ENCODE assay signal across 1 cellular context in the genomic region with DNA sequence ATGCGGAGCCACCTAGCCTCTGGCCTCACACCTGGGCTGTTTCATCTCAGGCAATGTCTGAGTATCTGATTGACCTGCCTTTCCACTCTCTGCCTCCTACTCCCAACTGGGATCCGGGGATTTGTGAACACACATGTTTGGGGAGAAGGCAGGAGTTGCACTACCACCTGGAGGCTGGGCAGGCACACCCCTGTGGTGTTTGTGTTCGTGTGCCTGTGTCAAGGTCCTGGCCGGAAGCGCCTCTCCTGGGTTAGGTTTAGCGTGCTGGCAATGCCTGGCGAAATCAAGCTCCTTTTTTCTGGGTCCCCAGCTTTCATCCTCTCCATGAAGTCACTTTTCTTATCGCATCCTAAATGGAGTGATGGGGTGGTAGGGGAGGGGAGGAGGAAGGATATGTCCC.
TF ChIP-seq lines count a peak whose summit lies in the region.

No MANE protein-coding gene starts in this region.

TF ChIP-seq in GM23338, 12 proteins besides CTCF, POLR2A, EP300 and RAD21 (continued from another document):
- TF ChIP-seq, protein P1, sequence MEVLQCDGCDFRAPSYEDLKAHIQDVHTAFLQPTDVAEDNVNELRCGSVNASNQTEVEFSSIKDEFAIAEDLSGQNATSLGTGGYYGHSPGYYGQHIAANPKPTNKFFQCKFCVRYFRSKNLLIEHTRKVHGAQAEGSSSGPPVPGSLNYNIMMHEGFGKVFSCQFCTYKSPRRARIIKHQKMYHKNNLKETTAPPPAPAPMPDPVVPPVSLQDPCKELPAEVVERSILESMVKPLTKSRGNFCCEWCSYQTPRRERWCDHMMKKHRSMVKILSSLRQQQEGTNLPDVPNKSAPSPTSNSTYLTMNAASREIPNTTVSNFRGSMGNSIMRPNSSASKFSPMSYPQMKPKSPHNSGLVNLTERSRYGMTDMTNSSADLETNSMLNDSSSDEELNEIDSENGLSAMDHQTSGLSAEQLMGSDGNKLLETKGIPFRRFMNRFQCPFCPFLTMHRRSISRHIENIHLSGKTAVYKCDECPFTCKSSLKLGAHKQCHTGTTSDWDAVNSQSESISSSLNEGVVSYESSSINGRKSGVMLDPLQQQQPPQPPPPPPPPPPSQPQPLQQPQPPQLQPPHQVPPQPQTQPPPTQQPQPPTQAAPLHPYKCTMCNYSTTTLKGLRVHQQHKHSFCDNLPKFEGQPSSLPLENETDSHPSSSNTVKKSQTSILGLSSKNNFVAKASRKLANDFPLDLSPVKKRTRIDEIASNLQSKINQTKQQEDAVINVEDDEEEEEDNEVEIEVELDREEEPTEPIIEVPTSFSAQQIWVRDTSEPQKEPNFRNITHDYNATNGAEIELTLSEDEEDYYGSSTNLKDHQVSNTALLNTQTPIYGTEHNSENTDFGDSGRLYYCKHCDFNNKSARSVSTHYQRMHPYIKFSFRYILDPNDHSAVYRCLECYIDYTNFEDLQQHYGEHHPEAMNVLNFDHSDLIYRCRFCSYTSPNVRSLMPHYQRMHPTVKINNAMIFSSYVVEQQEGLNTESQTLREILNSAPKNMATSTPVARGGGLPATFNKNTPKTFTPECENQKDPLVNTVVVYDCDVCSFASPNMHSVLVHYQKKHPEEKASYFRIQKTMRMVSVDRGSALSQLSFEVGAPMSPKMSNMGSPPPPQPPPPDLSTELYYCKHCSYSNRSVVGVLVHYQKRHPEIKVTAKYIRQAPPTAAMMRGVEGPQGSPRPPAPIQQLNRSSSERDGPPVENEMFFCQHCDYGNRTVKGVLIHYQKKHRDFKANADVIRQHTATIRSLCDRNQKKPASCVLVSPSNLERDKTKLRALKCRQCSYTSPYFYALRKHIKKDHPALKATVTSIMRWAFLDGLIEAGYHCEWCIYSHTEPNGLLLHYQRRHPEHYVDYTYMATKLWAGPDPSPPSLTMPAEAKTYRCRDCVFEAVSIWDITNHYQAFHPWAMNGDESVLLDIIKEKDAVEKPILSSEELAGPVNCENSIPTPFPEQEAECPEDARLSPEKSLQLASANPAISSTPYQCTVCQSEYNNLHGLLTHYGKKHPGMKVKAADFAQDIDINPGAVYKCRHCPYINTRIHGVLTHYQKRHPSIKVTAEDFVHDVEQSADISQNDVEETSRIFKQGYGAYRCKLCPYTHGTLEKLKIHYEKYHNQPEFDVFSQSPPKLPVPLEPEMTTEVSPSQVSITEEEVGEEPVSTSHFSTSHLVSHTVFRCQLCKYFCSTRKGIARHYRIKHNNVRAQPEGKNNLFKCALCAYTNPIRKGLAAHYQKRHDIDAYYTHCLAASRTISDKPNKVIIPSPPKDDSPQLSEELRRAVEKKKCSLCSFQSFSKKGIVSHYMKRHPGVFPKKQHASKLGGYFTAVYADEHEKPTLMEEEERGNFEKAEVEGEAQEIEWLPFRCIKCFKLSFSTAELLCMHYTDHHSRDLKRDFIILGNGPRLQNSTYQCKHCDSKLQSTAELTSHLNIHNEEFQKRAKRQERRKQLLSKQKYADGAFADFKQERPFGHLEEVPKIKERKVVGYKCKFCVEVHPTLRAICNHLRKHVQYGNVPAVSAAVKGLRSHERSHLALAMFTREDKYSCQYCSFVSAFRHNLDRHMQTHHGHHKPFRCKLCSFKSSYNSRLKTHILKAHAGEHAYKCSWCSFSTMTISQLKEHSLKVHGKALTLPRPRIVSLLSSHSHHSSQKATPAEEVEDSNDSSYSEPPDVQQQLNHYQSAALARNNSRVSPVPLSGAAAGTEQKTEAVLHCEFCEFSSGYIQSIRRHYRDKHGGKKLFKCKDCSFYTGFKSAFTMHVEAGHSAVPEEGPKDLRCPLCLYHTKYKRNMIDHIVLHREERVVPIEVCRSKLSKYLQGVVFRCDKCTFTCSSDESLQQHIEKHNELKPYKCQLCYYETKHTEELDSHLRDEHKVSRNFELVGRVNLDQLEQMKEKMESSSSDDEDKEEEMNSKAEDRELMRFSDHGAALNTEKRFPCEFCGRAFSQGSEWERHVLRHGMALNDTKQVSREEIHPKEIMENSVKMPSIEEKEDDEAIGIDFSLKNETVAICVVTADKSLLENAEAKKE (CRISPR knock-in tag; IDR thresholded peaks at IDR 0.05), result no peak
- no peak for TF ChIP-seq EZH2phosphoT487 (IDR thresholded peaks at IDR 0.05; ENCODE audit: unreplicated experiment)
- no peak for TF ChIP-seq POLR2AphosphoS5 (IDR thresholded peaks at IDR 0.05; ENCODE audit: low read depth)
- TF ChIP-seq NANOG (IDR thresholded peaks at IDR 0.05; ENCODE audit: borderline replicate concordance), result no peak
- no peak for TF ChIP-seq ZNF331 (CRISPR knock-in tag; IDR thresholded peaks at IDR 0.05; ENCODE audit: low read depth)
- TF ChIP-seq JUNB (IDR thresholded peaks at IDR 0.05; ENCODE audit: unreplicated experiment), result no peak
- TF ChIP-seq CREB1 (CRISPR knock-in tag; IDR thresholded peaks at IDR 0.05; ENCODE audit: low read depth), result no peak
- no peak for TF ChIP-seq STAT1 (IDR thresholded peaks at IDR 0.05; ENCODE audit: unreplicated experiment)
- TF ChIP-seq ETS1 (IDR thresholded peaks at IDR 0.05), result no peak
- no peak for TF ChIP-seq ZNF114 (CRISPR knock-in tag; IDR thresholded peaks at IDR 0.05)
- TF ChIP-seq, protein P2, sequence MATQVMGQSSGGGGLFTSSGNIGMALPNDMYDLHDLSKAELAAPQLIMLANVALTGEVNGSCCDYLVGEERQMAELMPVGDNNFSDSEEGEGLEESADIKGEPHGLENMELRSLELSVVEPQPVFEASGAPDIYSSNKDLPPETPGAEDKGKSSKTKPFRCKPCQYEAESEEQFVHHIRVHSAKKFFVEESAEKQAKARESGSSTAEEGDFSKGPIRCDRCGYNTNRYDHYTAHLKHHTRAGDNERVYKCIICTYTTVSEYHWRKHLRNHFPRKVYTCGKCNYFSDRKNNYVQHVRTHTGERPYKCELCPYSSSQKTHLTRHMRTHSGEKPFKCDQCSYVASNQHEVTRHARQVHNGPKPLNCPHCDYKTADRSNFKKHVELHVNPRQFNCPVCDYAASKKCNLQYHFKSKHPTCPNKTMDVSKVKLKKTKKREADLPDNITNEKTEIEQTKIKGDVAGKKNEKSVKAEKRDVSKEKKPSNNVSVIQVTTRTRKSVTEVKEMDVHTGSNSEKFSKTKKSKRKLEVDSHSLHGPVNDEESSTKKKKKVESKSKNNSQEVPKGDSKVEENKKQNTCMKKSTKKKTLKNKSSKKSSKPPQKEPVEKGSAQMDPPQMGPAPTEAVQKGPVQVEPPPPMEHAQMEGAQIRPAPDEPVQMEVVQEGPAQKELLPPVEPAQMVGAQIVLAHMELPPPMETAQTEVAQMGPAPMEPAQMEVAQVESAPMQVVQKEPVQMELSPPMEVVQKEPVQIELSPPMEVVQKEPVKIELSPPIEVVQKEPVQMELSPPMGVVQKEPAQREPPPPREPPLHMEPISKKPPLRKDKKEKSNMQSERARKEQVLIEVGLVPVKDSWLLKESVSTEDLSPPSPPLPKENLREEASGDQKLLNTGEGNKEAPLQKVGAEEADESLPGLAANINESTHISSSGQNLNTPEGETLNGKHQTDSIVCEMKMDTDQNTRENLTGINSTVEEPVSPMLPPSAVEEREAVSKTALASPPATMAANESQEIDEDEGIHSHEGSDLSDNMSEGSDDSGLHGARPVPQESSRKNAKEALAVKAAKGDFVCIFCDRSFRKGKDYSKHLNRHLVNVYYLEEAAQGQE (IDR thresholded peaks at IDR 0.05; ENCODE audit: unreplicated experiment), result no peak
